Comparison of ENCODE assay signal across 13 cellular contexts in genomic region chr17:49216482-49216881, GRCh38. TPM values are rescaled to one million over a fixed set of nuclear protein-coding genes. Genes with fewer than 3 reads are reported as not detected.
DNase-seq lines count a peak whose midpoint lies in the region; ATAC-seq and TF ChIP-seq lines count a peak whose summit lies in the region.
"Had no signal": no experiment of that assay in that cellular context is flagged by ENCODE, and none has a peak within 500 bp of the region (broad histone marks: within the 10 kb centered on the region; RNA-seq: fewer than 3 reads in every experiment).

No MANE protein-coding gene starts in this region.

- ATAC-seq in left cardiac atrium (no peak), lower lobe of right lung (no peak)
- no peak for ATAC-seq in activated CD8-positive, alpha-beta T cell treated with anti-CD3 and anti-CD28 coated beads, Interleukin-2, amount 10 ng/mL, durations not matched to agents 7 days and 5 days

- TF ChIP-seq CTCF in left ventricle myocardium inferior (IDR thresholded peaks at IDR 0.05; ENCODE audit: borderline replicate concordance), result no peak
- no peak for TF ChIP-seq CTCF in lower lobe of right lung (IDR thresholded peaks at IDR 0.05)
- no peak for TF ChIP-seq CTCF in uterus (IDR thresholded peaks at IDR 0.05)

- H3K4me1 Mint-ChIP-seq in activated CD8-positive, alpha-beta T cell treated with anti-CD3 and anti-CD28 coated beads, Interleukin-2, amount 10 ng/mL, durations not matched to agents 7 days and 5 days (ENCODE audit: low read depth), result peaks cover 77% of the 10 kb centered on the region

- H3K36me3 ChIP-seq in left ventricle myocardium inferior (no peaks in the 10 kb centered on the region), lower lobe of right lung (peaks cover 14% of the 10 kb centered on the region), uterus (no peaks in the 10 kb centered on the region)
- H3K36me3 ChIP-seq: SJSA1 had no signal

- CTCF ChIA-PET in activated CD8-positive, alpha-beta T cell treated with anti-CD3 and anti-CD28 coated beads, Interleukin-2, amount 10 ng/mL, durations not matched to agents 7 days and 5 days (lab: Charles Lee), result interaction anchor here (2.7 to 2.9 kb wide), 3 partner anchors 18 to 24 kb away, joined by 14 to 29 read pairs (median 17); no protein-coding TSS in a partner anchor

- H3K27me3 Mint-ChIP-seq in activated CD8-positive, alpha-beta T cell treated with anti-CD3 and anti-CD28 coated beads, Interleukin-2, amount 10 ng/mL, durations not matched to agents 7 days and 5 days (ENCODE audit: low read depth), result no peaks in the 10 kb centered on the region

- no peaks in the 10 kb centered on the region for H3K9me3 Mint-ChIP-seq in activated CD8-positive, alpha-beta T cell treated with anti-CD3 and anti-CD28 coated beads, Interleukin-2, amount 10 ng/mL, durations not matched to agents 7 days and 5 days (ENCODE audit: insufficient read depth)

- peak overlapping the region; percentile 85 for H3K27ac Mint-ChIP-seq in activated CD8-positive, alpha-beta T cell treated with anti-CD3 and anti-CD28 coated beads, Interleukin-2, amount 10 ng/mL, durations not matched to agents 7 days and 5 days

- H3K4me1 ChIP-seq in left ventricle myocardium inferior (peaks cover 77% of the 10 kb centered on the region), lower lobe of right lung (peaks cover 69% of the 10 kb centered on the region), uterus (peaks cover 0 to 4% of the 10 kb centered on the region in 2 donors)
- H3K4me1 ChIP-seq: SJSA1 had no signal

- H3K36me3 Mint-ChIP-seq in activated CD8-positive, alpha-beta T cell treated with anti-CD3 and anti-CD28 coated beads, Interleukin-2, amount 10 ng/mL, durations not matched to agents 7 days and 5 days (ENCODE audit: low read depth), result peaks cover 79% of the 10 kb centered on the region

- no peak for DNase-seq in left ventricle myocardium inferior
- no peak for DNase-seq in left cardiac atrium
- no peak for DNase-seq in activated CD8-positive, alpha-beta T cell treated with anti-CD3 and anti-CD28 coated beads, Interleukin-2, amount 10 ng/mL, durations not matched to agents 7 days and 5 days
- no peak for DNase-seq in lower lobe of right lung
- DNase-seq in uterus, result no peak
- DNase-seq in stimulated activated CD4-positive, alpha-beta T cell treated with anti-CD3 and anti-CD28 coated beads, Interleukin-2, amount 100 ng/mL, for 48 hours, result no peak
- no peak for DNase-seq in posterior vena cava (ENCODE audit: low spot score)
- DNase-seq in NCI-H82 treated with DMSO at 0.1 percent for 48 hours (lab: John Stamatoyannopoulos, UW; ENCODE audit: unreplicated experiment), result no peak
- DNase-seq: effector CD8-positive, alpha-beta T cell; GM23248; NCI-H1092 treated with DMSO at 0.1 percent for 48 hours; NCI-H526 had no signal

- no peaks in the 10 kb centered on the region for H3K9me3 ChIP-seq in left ventricle myocardium inferior (replicated peaks)
- no peaks in the 10 kb centered on the region for H3K9me3 ChIP-seq in lower lobe of right lung
- H3K9me3 ChIP-seq in uterus, result no peaks in the 10 kb centered on the region
- H3K9me3 ChIP-seq: SJSA1 had no signal

- POLR2A ChIA-PET in activated CD8-positive, alpha-beta T cell treated with anti-CD3 and anti-CD28 coated beads, Interleukin-2, amount 10 ng/mL, durations not matched to agents 7 days and 5 days (lab: Charles Lee), result interaction anchor here (1.3 kb wide), 1 partner anchor 22 kb away, joined by 3 read pairs; no protein-coding TSS in a partner anchor

- intact Hi-C loops in left ventricle myocardium inferior (cut with micrococcal nuclease) (no loop called here), left cardiac atrium (cut with DNase I) (no loop called here), lower lobe of right lung (cut with DNase I) (no loop called here), uterus (cut with DNase I; ENCODE audit: low total_unique reads) (no loop called here), posterior vena cava (cut with DNase I) (loop anchor here in 1 of 2 donors (10.0 kb wide), 1 partner anchor 178 kb away; no protein-coding TSS in a partner anchor)

- TF ChIP-seq POLR2A in uterus (IDR thresholded peaks at IDR 0.05), result no peak

- peak overlapping the region; percentile 70 for H3K4me3 Mint-ChIP-seq in activated CD8-positive, alpha-beta T cell treated with anti-CD3 and anti-CD28 coated beads, Interleukin-2, amount 10 ng/mL, durations not matched to agents 7 days and 5 days

- peak overlapping the region; percentile 13 for H3K4me3 ChIP-seq in left ventricle myocardium inferior
- H3K4me3 ChIP-seq in lower lobe of right lung, result peak overlapping the region; percentile 6
- H3K4me3 ChIP-seq in uterus, result no peak overlapping the region
- H3K4me3 ChIP-seq: GM23248, SJSA1 had no signal

- H3K27ac ChIP-seq in left ventricle myocardium inferior (replicated peaks) (peak overlapping the region; percentile 90), lower lobe of right lung (peak overlapping the region; percentile 73), uterus (peak overlapping the region; percentile 44 to 45)
- H3K27ac ChIP-seq: GM23248, SJSA1 had no signal

- peaks cover 38% of the 10 kb centered on the region for H3K27me3 ChIP-seq in left ventricle myocardium inferior (ENCODE audit: low read depth)
- no peaks in the 10 kb centered on the region for H3K27me3 ChIP-seq in lower lobe of right lung (ENCODE audit: low read depth)
- no peaks in the 10 kb centered on the region for H3K27me3 ChIP-seq in uterus

RNA-seq across cellular contexts. Expression of gene ABI3, which starts 6.0 kb away (rescaled TPM):
- total RNA-seq in left ventricle myocardium inferior (4.9 TPM), left cardiac atrium (10 to 100 TPM in 1 of 2 donors, 1 to 10 TPM in 1; 5.7 to 12.5 TPM), lower lobe of right lung (46.8 TPM), uterus (10 to 100 TPM in 2 of 4 donors, 1 to 10 TPM in 2; 5.9 to 32.9 (median 13.9) TPM), posterior vena cava (10 to 100 TPM; 10.6 TPM)
- total RNA-seq in activated CD8-positive, alpha-beta T cell treated with anti-CD3 and anti-CD28 coated beads, Interleukin-2, amount 10 ng/mL, durations not matched to agents 7 days and 5 days, result 100 to 1,000 TPM; 110 to 117 TPM
- total RNA-seq: GM23248, SJSA1 had no signal

RNA-seq across cellular contexts. Expression of gene GNGT2, which starts 6.1 kb away (rescaled TPM):
- total RNA-seq in left ventricle myocardium inferior (2.2 TPM), left cardiac atrium (1 to 10 TPM; 1.9 to 2.2 TPM), lower lobe of right lung (21.1 TPM), uterus (1 to 10 TPM in 2 of 4 donors, not detected in 2; 5.5 to 6.7 TPM), posterior vena cava (1 to 10 TPM; 2.1 to 2.3 TPM)
- 10 to 100 TPM; 40.0 to 45.4 TPM for total RNA-seq in activated CD8-positive, alpha-beta T cell treated with anti-CD3 and anti-CD28 coated beads, Interleukin-2, amount 10 ng/mL, durations not matched to agents 7 days and 5 days
- total RNA-seq: GM23248, SJSA1 had no signal

RNA-seq across cellular contexts. Expression of gene PHOSPHO1, which starts 14.1 kb away (rescaled TPM):
- total RNA-seq in left ventricle myocardium inferior (0.52 TPM), left cardiac atrium (under 1 TPM; 0.31 to 0.41 TPM), lower lobe of right lung (1.9 TPM), uterus (1 to 10 TPM in 1 of 4 donors, under 1 TPM in 1, not detected in 2; 0.40 to 2.4 TPM), posterior vena cava (1 to 10 TPM in 1 of 2 donors, under 1 TPM in 1; 0.62 to 2.6 TPM)
- total RNA-seq in activated CD8-positive, alpha-beta T cell treated with anti-CD3 and anti-CD28 coated beads, Interleukin-2, amount 10 ng/mL, durations not matched to agents 7 days and 5 days, result not detected
- total RNA-seq: GM23248 had no signal

Comparison
In these comparisons a context has a peak if more than half of its experiments do, and no peak if none do; other contexts are left out.
1. H3K4me3 ChIP-seq: peak in left ventricle myocardium inferior (single experiment) and lower lobe of right lung (single experiment); none in uterus (0 of 2).
2. Peak in every context shown above with its lines, with median percentiles within 50 percentile points of each other: H3K27ac ChIP-seq.